27 cellular contexts compared by ENCODE assay signal in genomic region chr16:10806698-10807097, GRCh38. TPM values are rescaled to one million over a fixed set of nuclear protein-coding genes. Genes with fewer than 3 reads are reported as not detected.
"Had no signal": no experiment of that assay in that cellular context is flagged by ENCODE, and none has a peak within 500 bp of the region (broad histone marks: within the 10 kb centered on the region; RNA-seq: fewer than 3 reads in every experiment).

No MANE protein-coding gene starts in this region.

- H3K27ac Mint-ChIP-seq: activated naive CD8-positive, alpha-beta T cell treated with anti-CD3 and anti-CD28 coated beads, Interleukin-2, amount 10 ng/mL, durations not matched to agents 7 days and 5 days; natural killer cell; stimulated activated naive CD8-positive, alpha-beta T cell treated with anti-CD3 and anti-CD28 coated beads, Interleukin-15, amount 100 ng/mL, for 72 hours had no signal

- H3K27ac ChIP-seq: brain microvascular endothelial cell, coronary artery, esophagus squamous epithelium, left lung, neutrophil, parathyroid adenoma, testis, upper lobe of left lung had no signal

- H3K9me3 ChIP-seq: esophagus squamous epithelium, left lung, neutrophil, testis, upper lobe of left lung had no signal

- H3K9me3 Mint-ChIP-seq: activated naive CD8-positive, alpha-beta T cell treated with anti-CD3 and anti-CD28 coated beads, Interleukin-2, amount 10 ng/mL, durations not matched to agents 7 days and 5 days; central memory CD8-positive, alpha-beta T cell; natural killer cell; stimulated activated naive CD8-positive, alpha-beta T cell treated with anti-CD3 and anti-CD28 coated beads, Interleukin-15, amount 100 ng/mL, for 72 hours had no signal

- DNase-seq: activated CD4-positive, alpha-beta T cell treated with anti-CD3 and anti-CD28 coated beads, Interleukin-2, amount 50 U/mL, for 1 hour; activated CD8-positive, alpha-beta memory T cell treated with anti-CD3 and anti-CD28 coated beads for 24 hours; activated naive CD4-positive, alpha-beta T cell; activated naive CD8-positive, alpha-beta T cell treated with anti-CD3 and anti-CD28 coated beads, Interleukin-2, amount 10 ng/mL, durations not matched to agents 7 days and 5 days; brain microvascular endothelial cell; effector CD4-positive, alpha-beta T cell; esophagus squamous epithelium; glutamatergic neuron; hypothalamus; kidney; left lung; mesenchymal stem cell; natural killer cell; stimulated activated CD4-positive, alpha-beta T cell treated with anti-CD3 and anti-CD28 coated beads, Interleukin-15, amount 100 ng/mL, for 24 hours; stimulated activated CD4-positive, alpha-beta T cell treated with anti-CD3 and anti-CD28 coated beads, Interleukin-4, amount 100 ng/mL, for 24 hours; stimulated activated naive CD8-positive, alpha-beta T cell treated with anti-CD3 and anti-CD28 coated beads, Interleukin-15, amount 100 ng/mL, for 72 hours; testis; upper lobe of left lung had no signal

- H3K79me2 ChIP-seq: parathyroid adenoma had no signal

- H3K36me3 Mint-ChIP-seq: activated naive CD8-positive, alpha-beta T cell treated with anti-CD3 and anti-CD28 coated beads, Interleukin-2, amount 10 ng/mL, durations not matched to agents 7 days and 5 days; natural killer cell had no signal

- H3K9ac ChIP-seq: parathyroid adenoma had no signal

- H3K4me3 ChIP-seq: coronary artery, esophagus squamous epithelium, left lung, skin epidermis, testis, upper lobe of left lung had no signal

- FAIRE-seq: endothelial cell of umbilical vein, kidney, TTC549 had no signal

- H3K27me3 ChIP-seq: brain microvascular endothelial cell, esophagus squamous epithelium, left lung, neutrophil, testis, upper lobe of left lung had no signal

- ATAC-seq: activated CD4-positive, CD25-positive, alpha-beta regulatory T cell treated with anti-CD3 and anti-CD28 coated beads, Interleukin-2, amount 50 U/mL, for 24 hours; left lung; natural killer cell; stimulated activated naive CD8-positive, alpha-beta T cell treated with anti-CD3 and anti-CD28 coated beads, Interleukin-15, amount 100 ng/mL, for 72 hours had no signal

- H3K4me1 Mint-ChIP-seq: central memory CD8-positive, alpha-beta T cell had no signal

- H2AFZ ChIP-seq: parathyroid adenoma had no signal

- H3K4me3 Mint-ChIP-seq: activated naive CD8-positive, alpha-beta T cell treated with anti-CD3 and anti-CD28 coated beads, Interleukin-2, amount 10 ng/mL, durations not matched to agents 7 days and 5 days; central memory CD8-positive, alpha-beta T cell; natural killer cell; stimulated activated naive CD8-positive, alpha-beta T cell treated with anti-CD3 and anti-CD28 coated beads, Interleukin-15, amount 100 ng/mL, for 72 hours had no signal

- H3K27me3 Mint-ChIP-seq: central memory CD8-positive, alpha-beta T cell; stimulated activated naive CD8-positive, alpha-beta T cell treated with anti-CD3 and anti-CD28 coated beads, Interleukin-15, amount 100 ng/mL, for 72 hours had no signal

- H3K4me1 ChIP-seq: esophagus squamous epithelium, parathyroid adenoma, testis, upper lobe of left lung had no signal

- H3K36me3 ChIP-seq: brain microvascular endothelial cell, esophagus squamous epithelium, left lung, neutrophil, upper lobe of left lung had no signal

RNA-seq across cellular contexts. Expression of gene TVP23A, which starts 11.9 kb away (rescaled TPM):
- total RNA-seq: activated naive CD8-positive, alpha-beta T cell treated with anti-CD3 and anti-CD28 coated beads, Interleukin-2, amount 10 ng/mL, durations not matched to agents 7 days and 5 days; endothelial cell of umbilical vein; fibroblast of villous mesenchyme; natural killer cell had no signal
- polyA plus RNA-seq: endothelial cell of umbilical vein had no signal
